23 cellular contexts compared by ENCODE assay signal in the genomic region with DNA sequence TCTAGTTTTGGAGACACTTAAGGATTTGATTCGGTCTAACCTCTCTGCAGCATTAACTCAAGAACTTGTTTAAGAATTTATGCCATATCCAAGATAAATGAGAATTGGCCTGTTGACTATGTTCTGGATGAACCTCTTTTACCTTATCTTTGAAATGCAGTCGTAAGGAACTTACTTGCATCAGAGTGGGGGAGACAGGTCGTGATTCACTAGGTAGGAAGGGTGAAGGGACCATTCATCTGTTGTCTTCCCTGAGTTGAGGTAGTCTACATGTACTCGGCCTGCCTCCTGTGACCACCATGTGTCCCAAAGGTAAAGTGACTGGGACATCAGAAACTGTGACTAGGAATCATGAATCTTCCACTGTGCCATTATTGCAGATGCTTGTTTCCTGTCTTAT.
"Had no signal": no experiment of that assay in that cellular context is flagged by ENCODE, and none has a peak within 500 bp of the region (broad histone marks: within the 10 kb centered on the region; RNA-seq: fewer than 3 reads in every experiment).

No MANE protein-coding gene starts in this region.

- H3K4me2 ChIP-seq: hepatocyte, smooth muscle cell had no signal

- H3K27me3 ChIP-seq: hepatocyte, pancreas, right lobe of liver, suprapubic skin, tibial artery, upper lobe of right lung had no signal

- H3K4me3 ChIP-seq: hepatocyte, left ventricle myocardium inferior, lung, mucosa of descending colon, pancreas, psoas muscle, right lobe of liver, smooth muscle cell, suprapubic skin, thoracic aorta, tibial artery, upper lobe of right lung had no signal

- DNase-seq: islet precursor cell; left ventricle myocardium inferior; midbrain; mucosa of descending colon; naive thymus-derived CD4-positive, alpha-beta T cell; pancreas; posterior cingulate gyrus; psoas muscle; right lobe of liver; stimulated activated CD4-positive, alpha-beta T cell treated with anti-CD3 and anti-CD28 coated beads, Interleukin-15, amount 100 ng/mL, for 24 hours; stimulated activated CD4-positive, alpha-beta T cell treated with anti-CD3 and anti-CD28 coated beads, Interleukin-2, amount 100 ng/mL, for 24 hours; stimulated activated CD4-positive, alpha-beta T cell treated with anti-CD3 and anti-CD28 coated beads, Interleukin-4, amount 100 ng/mL, for 1 hour; stimulated activated naive B cell treated with anti-CD40 and anti-IgM and Interleukin-4, amounts not matched to agents 10 μg/mL and 1 μg/mL and 100 μg/mL, for 72 hours; tibial artery; trophoblast cell; upper lobe of right lung had no signal

- H3K36me3 ChIP-seq: left ventricle myocardium inferior, pancreas, right lobe of liver, suprapubic skin, thoracic aorta, tibial artery, upper lobe of right lung had no signal

- ATAC-seq: mucosa of descending colon; naive thymus-derived CD4-positive, alpha-beta T cell; natural killer cell treated with Interleukin-12 subunit alpha and Interleukin-12 subunit beta and Interleukin-15 and Interleukin-18, amount 100 ng/mL, for 72 hours; pancreas; psoas muscle; right lobe of liver; stimulated activated naive B cell treated with anti-CD40 and anti-IgM and Interleukin-4, amounts not matched to agents 10 μg/mL and 1 μg/mL and 100 μg/mL, for 72 hours; upper lobe of right lung had no signal

- H3K27ac ChIP-seq: hepatocyte, left ventricle myocardium inferior, pancreas, psoas muscle, right lobe of liver, suprapubic skin, thoracic aorta, tibial artery, upper lobe of right lung had no signal

- H3K4me1 ChIP-seq: pancreas, psoas muscle, right lobe of liver, tibial artery had no signal

- H3K79me2 ChIP-seq: hepatocyte had no signal

- FAIRE-seq: pancreas, urothelium cell line had no signal

- H3K9me3 ChIP-seq: left ventricle myocardium inferior, mucosa of descending colon, pancreas, psoas muscle, right lobe of liver, suprapubic skin, thoracic aorta, tibial artery, upper lobe of right lung had no signal

- H2AFZ ChIP-seq: hepatocyte had no signal
